ENCODE assay signal across 25 cellular contexts in the genomic region with DNA sequence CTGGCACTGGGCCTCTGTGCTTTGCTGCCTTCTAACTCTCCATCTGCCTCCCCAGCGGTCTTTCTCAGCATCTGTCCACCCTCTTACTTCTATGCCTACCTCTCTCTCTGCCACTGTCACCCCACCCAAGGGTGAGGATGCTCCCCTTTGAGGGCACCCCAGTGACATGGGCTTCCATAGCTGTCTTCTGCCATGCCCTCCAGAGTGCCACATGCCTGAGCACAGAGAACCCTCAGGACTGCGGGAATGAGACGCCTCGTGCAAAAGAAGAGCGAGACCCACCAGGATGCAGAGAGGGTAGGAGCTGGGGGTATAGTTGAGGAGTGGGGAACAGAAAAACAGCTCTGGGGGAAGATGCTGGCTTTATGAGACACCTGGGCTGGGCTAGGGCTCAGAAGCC.
"Had no signal": no experiment of that assay in that cellular context is flagged by ENCODE, and none has a peak within 500 bp of the region (broad histone marks: within the 10 kb centered on the region; RNA-seq: fewer than 3 reads in every experiment).

No MANE protein-coding gene starts in this region.

- H3K27ac Mint-ChIP-seq: activated B cell treated with CpG ODN at 0.5 μM for 24 hours; activated CD4-positive, alpha-beta T cell treated with anti-CD3 and anti-CD28 coated beads, Interleukin-2, amount 10 ng/mL, durations not matched to agents 24 days and 14 days; activated naive CD4-positive, alpha-beta T cell treated with anti-CD3 and anti-CD28 coated beads for 36 hours; activated naive CD8-positive, alpha-beta T cell; brain had no signal

- H3K27me3 Mint-ChIP-seq: activated naive CD8-positive, alpha-beta T cell; activated T-helper 17 cell treated with anti-CD3 and anti-CD28 coated beads, Interleukin-2, amount 50 U/mL, for 72 hours had no signal

- FAIRE-seq: astrocyte had no signal

- H3K36me3 Mint-ChIP-seq: activated naive CD8-positive, alpha-beta T cell; brain had no signal

- DNase-seq: activated B cell treated with CpG ODN at 0.5 μM for 24 hours; activated CD4-positive, alpha-beta T cell treated with anti-CD3 and anti-CD28 coated beads for 1 hour; activated CD4-positive, alpha-beta T cell treated with anti-CD3 and anti-CD28 coated beads, Interleukin-2, amount 10 ng/mL, durations not matched to agents 24 days and 14 days; activated CD4-positive, alpha-beta T cell treated with anti-CD3 and anti-CD28 coated beads, Interleukin-2, amount 50 U/mL, for 48 hours; activated gamma-delta T cell; activated naive CD4-positive, alpha-beta T cell treated with anti-CD3 and anti-CD28 coated beads for 36 hours; activated T-cell treated with anti-CD3 and anti-CD28 coated beads for 4 hours; activated T-cell treated with anti-CD3 and anti-CD28 coated beads, Interleukin-2, amount 50 U/mL, for 48 hours; amygdala; Kasumi-1; KBM-7; NCI-H1105 treated with DMSO at 0.1 percent for 48 hours; NCI-H1436 treated with DMSO at 0.1 percent for 48 hours; NCI-H187 treated with DMSO at 0.1 percent for 48 hours; NCI-H2081 treated with DMSO at 0.1 percent for 48 hours; NCI-H446; NCI-H524; PC-3; SW 1271; T-helper 9 cell had no signal

- H3K27ac ChIP-seq: SK-N-MC had no signal

- H3K4me3 ChIP-seq: SK-N-MC had no signal

- H3K4me3 Mint-ChIP-seq: activated B cell treated with CpG ODN at 0.5 μM for 24 hours; activated CD4-positive, alpha-beta T cell treated with anti-CD3 and anti-CD28 coated beads, Interleukin-2, amount 10 ng/mL, durations not matched to agents 24 days and 14 days; activated naive CD4-positive, alpha-beta T cell treated with anti-CD3 and anti-CD28 coated beads for 36 hours; activated naive CD8-positive, alpha-beta T cell; activated T-helper 17 cell treated with anti-CD3 and anti-CD28 coated beads, Interleukin-2, amount 50 U/mL, for 72 hours; brain had no signal

- H3K9me3 Mint-ChIP-seq: activated B cell treated with CpG ODN at 0.5 μM for 24 hours; activated CD4-positive, alpha-beta T cell treated with anti-CD3 and anti-CD28 coated beads, Interleukin-2, amount 10 ng/mL, durations not matched to agents 24 days and 14 days; activated naive CD4-positive, alpha-beta T cell treated with anti-CD3 and anti-CD28 coated beads for 36 hours; activated T-helper 17 cell treated with anti-CD3 and anti-CD28 coated beads, Interleukin-2, amount 50 U/mL, for 72 hours had no signal

- ATAC-seq: activated T-helper 17 cell treated with anti-CD3 and anti-CD28 coated beads, Interleukin-2, amount 50 U/mL, for 72 hours; PC-3 had no signal
